1 cellular context compared by ENCODE assay signal in genomic region chr1:75724472-75725022, GRCh38.
A peak's percentile ranks its signal among the peaks of the same experiment; 100 is the strongest.
TF ChIP-seq lines count a peak whose summit lies in the region.

Gene ACADM (plus strand): TSS chr1:75724709. CDS start chr1:75724788, 79 bp downstream.

TF ChIP-seq in HepG2, 621 proteins besides CTCF, POLR2A, EP300 and RAD21 (continued from another document and continues in another):
- TF ChIP-seq, protein P1, sequence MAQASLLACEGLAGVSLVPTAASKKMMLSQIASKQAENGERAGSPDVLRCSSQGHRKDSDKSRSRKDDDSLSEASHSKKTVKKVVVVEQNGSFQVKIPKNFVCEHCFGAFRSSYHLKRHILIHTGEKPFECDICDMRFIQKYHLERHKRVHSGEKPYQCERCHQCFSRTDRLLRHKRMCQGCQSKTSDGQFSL (CRISPR knock-in tag; IDR thresholded peaks at IDR 0.05), result no peak
- TF ChIP-seq BCLAF1 (IDR thresholded peaks at IDR 0.05) (no peak), SALL2 (CRISPR knock-in tag; IDR thresholded peaks at IDR 0.05) (no peak), MED8 (CRISPR knock-in tag; IDR thresholded peaks at IDR 0.05; ENCODE audit: insufficient replicate concordance) (no peak), HMGXB4 (CRISPR knock-in tag; IDR thresholded peaks at IDR 0.05; ENCODE audit: borderline replicate concordance in 1 of 2, low read depth in 1 of 2) (peak; percentile 67 to 82; a peak in 3 of 4 replicates), ZBTB40 (IDR thresholded peaks at IDR 0.05) (no peak), ZBTB40 (CRISPR knock-in tag; IDR thresholded peaks at IDR 0.05) (peak; percentile 65; the same call in 1 of the 2 replicates), MEIS1 (CRISPR knock-in tag; IDR thresholded peaks at IDR 0.05; ENCODE audit: borderline replicate concordance) (peak; percentile 89; the same call in 1 of the 2 replicates), THAP8 (CRISPR knock-in tag; IDR thresholded peaks at IDR 0.05; ENCODE audit: borderline replicate concordance) (peak; percentile 32; the same call in 1 of the 2 replicates), PITX1 (CRISPR knock-in tag; IDR thresholded peaks at IDR 0.05) (peak; percentile 13; the same call in 1 of the 2 replicates), NONO (IDR thresholded peaks at IDR 0.05) (no peak), NONO (CRISPR knock-in tag; conservative IDR thresholded peaks at IDR 0.05) (peak; percentile 92), RXRB (CRISPR knock-in tag; IDR thresholded peaks at IDR 0.05; ENCODE audit: borderline replicate concordance) (peak; percentile 89), ZNF616 (CRISPR knock-in tag; IDR thresholded peaks at IDR 0.05; ENCODE audit: low read depth) (no peak), IRX3 (CRISPR knock-in tag; IDR thresholded peaks at IDR 0.05; ENCODE audit: borderline replicate concordance, low read depth) (peak; percentile 36; the same call in 1 of the 2 replicates), ZNF598 (CRISPR knock-in tag; IDR thresholded peaks at IDR 0.05; ENCODE audit: borderline replicate concordance) (no peak), REL (CRISPR knock-in tag; conservative IDR thresholded peaks at IDR 0.05) (no peak), TMF1 (CRISPR knock-in tag; IDR thresholded peaks at IDR 0.05; ENCODE audit: low read depth) (peak; percentile 53; the same call in 1 of the 2 replicates), ZFX (CRISPR knock-in tag; IDR thresholded peaks at IDR 0.05; ENCODE audit: low read depth) (peak; percentile 71), KLF11 (CRISPR knock-in tag; IDR thresholded peaks at IDR 0.05) (no peak), CENPX (CRISPR knock-in tag; IDR thresholded peaks at IDR 0.05) (no peak), ZNF101 (CRISPR knock-in tag; IDR thresholded peaks at IDR 0.05; ENCODE audit: borderline replicate concordance, low read depth) (no peak), HNRNPL (IDR thresholded peaks at IDR 0.05; ENCODE audit: low read depth, low read length) (peak; percentile 55; the same call in 1 of the 2 replicates), HOXA9 (CRISPR knock-in tag; IDR thresholded peaks at IDR 0.05; ENCODE audit: borderline replicate concordance) (no peak)
- TF ChIP-seq, protein P2, sequence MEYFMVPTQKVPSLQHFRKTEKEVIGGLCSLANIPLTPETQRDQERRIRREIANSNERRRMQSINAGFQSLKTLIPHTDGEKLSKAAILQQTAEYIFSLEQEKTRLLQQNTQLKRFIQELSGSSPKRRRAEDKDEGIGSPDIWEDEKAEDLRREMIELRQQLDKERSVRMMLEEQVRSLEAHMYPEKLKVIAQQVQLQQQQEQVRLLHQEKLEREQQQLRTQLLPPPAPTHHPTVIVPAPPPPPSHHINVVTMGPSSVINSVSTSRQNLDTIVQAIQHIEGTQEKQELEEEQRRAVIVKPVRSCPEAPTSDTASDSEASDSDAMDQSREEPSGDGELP (IDR thresholded peaks at IDR 0.05; ENCODE audit: borderline replicate concordance, low read depth), result peak; percentile 23; the same call in 1 of the 2 replicates
- TF ChIP-seq, protein P3, sequence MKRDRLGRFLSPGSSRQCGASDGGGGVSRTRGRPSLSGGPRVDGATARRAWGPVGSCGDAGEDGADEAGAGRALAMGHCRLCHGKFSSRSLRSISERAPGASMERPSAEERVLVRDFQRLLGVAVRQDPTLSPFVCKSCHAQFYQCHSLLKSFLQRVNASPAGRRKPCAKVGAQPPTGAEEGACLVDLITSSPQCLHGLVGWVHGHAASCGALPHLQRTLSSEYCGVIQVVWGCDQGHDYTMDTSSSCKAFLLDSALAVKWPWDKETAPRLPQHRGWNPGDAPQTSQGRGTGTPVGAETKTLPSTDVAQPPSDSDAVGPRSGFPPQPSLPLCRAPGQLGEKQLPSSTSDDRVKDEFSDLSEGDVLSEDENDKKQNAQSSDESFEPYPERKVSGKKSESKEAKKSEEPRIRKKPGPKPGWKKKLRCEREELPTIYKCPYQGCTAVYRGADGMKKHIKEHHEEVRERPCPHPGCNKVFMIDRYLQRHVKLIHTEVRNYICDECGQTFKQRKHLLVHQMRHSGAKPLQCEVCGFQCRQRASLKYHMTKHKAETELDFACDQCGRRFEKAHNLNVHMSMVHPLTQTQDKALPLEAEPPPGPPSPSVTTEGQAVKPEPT (CRISPR knock-in tag; IDR thresholded peaks at IDR 0.05; ENCODE audit: low read depth), result 0 out of 2 replicates have a peak, but pooled peaks have one; percentile 61
- TF ChIP-seq, protein P4, sequence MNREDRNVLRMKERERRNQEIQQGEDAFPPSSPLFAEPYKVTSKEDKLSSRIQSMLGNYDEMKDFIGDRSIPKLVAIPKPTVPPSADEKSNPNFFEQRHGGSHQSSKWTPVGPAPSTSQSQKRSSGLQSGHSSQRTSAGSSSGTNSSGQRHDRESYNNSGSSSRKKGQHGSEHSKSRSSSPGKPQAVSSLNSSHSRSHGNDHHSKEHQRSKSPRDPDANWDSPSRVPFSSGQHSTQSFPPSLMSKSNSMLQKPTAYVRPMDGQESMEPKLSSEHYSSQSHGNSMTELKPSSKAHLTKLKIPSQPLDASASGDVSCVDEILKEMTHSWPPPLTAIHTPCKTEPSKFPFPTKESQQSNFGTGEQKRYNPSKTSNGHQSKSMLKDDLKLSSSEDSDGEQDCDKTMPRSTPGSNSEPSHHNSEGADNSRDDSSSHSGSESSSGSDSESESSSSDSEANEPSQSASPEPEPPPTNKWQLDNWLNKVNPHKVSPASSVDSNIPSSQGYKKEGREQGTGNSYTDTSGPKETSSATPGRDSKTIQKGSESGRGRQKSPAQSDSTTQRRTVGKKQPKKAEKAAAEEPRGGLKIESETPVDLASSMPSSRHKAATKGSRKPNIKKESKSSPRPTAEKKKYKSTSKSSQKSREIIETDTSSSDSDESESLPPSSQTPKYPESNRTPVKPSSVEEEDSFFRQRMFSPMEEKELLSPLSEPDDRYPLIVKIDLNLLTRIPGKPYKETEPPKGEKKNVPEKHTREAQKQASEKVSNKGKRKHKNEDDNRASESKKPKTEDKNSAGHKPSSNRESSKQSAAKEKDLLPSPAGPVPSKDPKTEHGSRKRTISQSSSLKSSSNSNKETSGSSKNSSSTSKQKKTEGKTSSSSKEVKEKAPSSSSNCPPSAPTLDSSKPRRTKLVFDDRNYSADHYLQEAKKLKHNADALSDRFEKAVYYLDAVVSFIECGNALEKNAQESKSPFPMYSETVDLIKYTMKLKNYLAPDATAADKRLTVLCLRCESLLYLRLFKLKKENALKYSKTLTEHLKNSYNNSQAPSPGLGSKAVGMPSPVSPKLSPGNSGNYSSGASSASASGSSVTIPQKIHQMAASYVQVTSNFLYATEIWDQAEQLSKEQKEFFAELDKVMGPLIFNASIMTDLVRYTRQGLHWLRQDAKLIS (CRISPR knock-in tag; IDR thresholded peaks at IDR 0.05), result no peak
